Comparison of ENCODE assay signal across 34 cellular contexts in genomic region chr5:149693482-149693881, GRCh38.
"Had no signal": no experiment of that assay in that cellular context is flagged by ENCODE, and none has a peak within 500 bp of the region (broad histone marks: within the 10 kb centered on the region; RNA-seq: fewer than 3 reads in every experiment).

No MANE protein-coding gene starts in this region.

- H3K4me1 Mint-ChIP-seq: activated B cell treated with CpG ODN at 0.5 μM for 24 hours; activated CD4-positive, alpha-beta memory T cell treated with anti-CD3 and anti-CD28 coated beads, Interleukin-2, amount 10 ng/mL, durations not matched to agents 7 days and 5 days; activated CD8-positive, alpha-beta memory T cell treated with anti-CD3 and anti-CD28 coated beads, Interleukin-2, amount 10 ng/mL, durations not matched to agents 7 days and 5 days; activated naive CD4-positive, alpha-beta T cell treated with anti-CD3 and anti-CD28 coated beads, Interleukin-2, amount 50 U/mL, for 24 hours had no signal

- H3K27ac Mint-ChIP-seq: activated B cell treated with CpG ODN at 0.5 μM for 24 hours; activated CD4-positive, alpha-beta memory T cell treated with anti-CD3 and anti-CD28 coated beads, Interleukin-2, amount 10 ng/mL, durations not matched to agents 7 days and 5 days; activated CD8-positive, alpha-beta memory T cell treated with anti-CD3 and anti-CD28 coated beads, Interleukin-2, amount 10 ng/mL, durations not matched to agents 7 days and 5 days; activated naive CD4-positive, alpha-beta T cell treated with anti-CD3 and anti-CD28 coated beads, Interleukin-2, amount 50 U/mL, for 24 hours had no signal

- H3K4me3 Mint-ChIP-seq: activated B cell treated with CpG ODN at 0.5 μM for 24 hours; activated CD4-positive, alpha-beta memory T cell treated with anti-CD3 and anti-CD28 coated beads, Interleukin-2, amount 10 ng/mL, durations not matched to agents 7 days and 5 days; activated CD8-positive, alpha-beta memory T cell treated with anti-CD3 and anti-CD28 coated beads, Interleukin-2, amount 10 ng/mL, durations not matched to agents 7 days and 5 days; activated naive CD4-positive, alpha-beta T cell treated with anti-CD3 and anti-CD28 coated beads, Interleukin-2, amount 50 U/mL, for 24 hours had no signal

- H3K27ac ChIP-seq: adrenal gland, body of pancreas, breast epithelium, Peyer's patch, VCaP had no signal

- H3K4me1 ChIP-seq: body of pancreas, breast epithelium, Peyer's patch had no signal

- H3K27me3 ChIP-seq: adrenal gland, body of pancreas, breast epithelium, Peyer's patch had no signal

- H3K4me3 ChIP-seq: adrenal gland, body of pancreas, breast epithelium, K562, Peyer's patch had no signal

- H3K36me3 ChIP-seq: adrenal gland, breast epithelium, Peyer's patch had no signal

- H3K9me3 Mint-ChIP-seq: activated B cell treated with CpG ODN at 0.5 μM for 24 hours; activated CD4-positive, alpha-beta memory T cell treated with anti-CD3 and anti-CD28 coated beads, Interleukin-2, amount 10 ng/mL, durations not matched to agents 7 days and 5 days; activated naive CD4-positive, alpha-beta T cell treated with anti-CD3 and anti-CD28 coated beads, Interleukin-2, amount 50 U/mL, for 24 hours had no signal

- H3K36me3 Mint-ChIP-seq: activated CD8-positive, alpha-beta memory T cell treated with anti-CD3 and anti-CD28 coated beads, Interleukin-2, amount 10 ng/mL, durations not matched to agents 7 days and 5 days; activated naive CD4-positive, alpha-beta T cell treated with anti-CD3 and anti-CD28 coated beads, Interleukin-2, amount 50 U/mL, for 24 hours had no signal

- DNase-seq: activated B cell treated with CpG ODN at 0.5 μM for 24 hours; activated CD4-positive, alpha-beta memory T cell treated with anti-CD3 and anti-CD28 coated beads, Interleukin-2, amount 10 ng/mL, durations not matched to agents 7 days and 5 days; activated CD4-positive, alpha-beta T cell treated with anti-CD3 and anti-CD28 coated beads for 48 hours; activated CD4-positive, CD25-positive, alpha-beta regulatory T cell treated with anti-CD3 and anti-CD28 coated beads, Interleukin-2, amount 50 U/mL, for 72 hours; activated CD8-positive, alpha-beta memory T cell treated with anti-CD3 and anti-CD28 coated beads for 24 hours; activated CD8-positive, alpha-beta memory T cell treated with anti-CD3 and anti-CD28 coated beads, Interleukin-2, amount 10 ng/mL, durations not matched to agents 7 days and 5 days; activated CD8-positive, alpha-beta memory T cell treated with anti-CD3 and anti-CD28 coated beads, Interleukin-2, amount 50 U/mL, for 48 hours; activated effector memory CD4-positive, alpha-beta T cell treated with anti-CD3 and anti-CD28 coated beads, Interleukin-2, amount 50 U/mL, for 16 hours; activated naive CD4-positive, alpha-beta T cell; activated T-cell treated with anti-CD3 and anti-CD28 coated beads, Interleukin-2, amount 50 U/mL, for 48 hours; body of pancreas; central memory CD4-positive, alpha-beta T cell; IMR-90; NCI-H1092 treated with DMSO at 0.1 percent for 48 hours; NCI-H1417; NCI-H146; NCI-H187; NCI-H2029 treated with DMSO at 0.1 percent for 48 hours; NCI-H2107; NCI-H2171 treated with DMSO at 0.1 percent for 48 hours; NCI-H345; NCI-H524 treated with DMSO at 0.1 percent for 48 hours; PC-3; Peyer's patch; RPMI8226; SW 1271; T-helper 1 cell; T-helper 2 cell; T-helper 9 cell had no signal

- ATAC-seq: activated CD8-positive, alpha-beta memory T cell treated with anti-CD3 and anti-CD28 coated beads, Interleukin-2, amount 10 ng/mL, durations not matched to agents 7 days and 5 days; body of pancreas; K562; PC-3 had no signal

- H3K9me3 ChIP-seq: adrenal gland, body of pancreas, breast epithelium, Peyer's patch had no signal
